11 cellular contexts compared by ENCODE assay signal in the genomic region with DNA sequence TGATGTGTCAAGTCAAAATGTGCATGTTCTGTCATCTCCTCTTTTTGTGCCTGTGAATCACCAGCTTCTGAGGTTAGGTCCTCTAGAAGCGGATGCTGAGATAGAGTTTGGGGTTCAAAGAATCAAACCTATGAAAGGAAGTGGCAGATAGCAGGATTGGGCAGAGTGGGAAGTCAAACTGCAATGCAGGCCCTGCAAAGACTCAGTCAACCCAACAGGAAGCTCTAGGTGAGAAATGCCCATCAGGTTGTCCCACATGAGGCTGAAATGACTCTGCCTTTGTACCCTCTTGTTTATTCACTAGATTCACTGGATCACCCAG. TPM values are rescaled to one million over a fixed set of nuclear protein-coding genes. Genes with fewer than 3 reads are reported as not detected.
DNase-seq lines count a peak whose midpoint lies in the region; ATAC-seq and TF ChIP-seq lines count a peak whose summit lies in the region.
"Had no signal": no experiment of that assay in that cellular context is flagged by ENCODE, and none has a peak within 500 bp of the region (broad histone marks: within the 10 kb centered on the region; RNA-seq: fewer than 3 reads in every experiment).

No MANE protein-coding gene starts in this region.

- intact Hi-C loops in aorta (cut with DNase I) = no loop called here

- H3K36me3 Mint-ChIP-seq in activated CD4-positive, alpha-beta memory T cell treated with anti-CD3 and anti-CD28 coated beads, Interleukin-2, amount 10 ng/mL, durations not matched to agents 7 days and 5 days (ENCODE audit: low read depth) = no peaks in the 10 kb centered on the region
- no peaks in the 10 kb centered on the region for H3K36me3 Mint-ChIP-seq in endothelial cell (ENCODE audit: low read depth, unreplicated experiment)

- H4K20me1 ChIP-seq in hepatocyte (ENCODE audit: insufficient read depth, poor library complexity, severe bottlenecking) = no peaks in the 10 kb centered on the region

- ATAC-seq in HG03097 (IDR thresholded peaks at IDR 0.05; ENCODE audit: low FRiP score, unreplicated experiment) (peak; percentile 46), aorta (ENCODE audit: low FRiP score) (no peak), GM21576 (IDR thresholded peaks at IDR 0.05; ENCODE audit: unreplicated experiment) (no peak)

- H3K4me3 ChIP-seq in hepatocyte (no peak overlapping the region), aorta (ENCODE audit: low read length in 2 of 2) (no peak overlapping the region)

- no peaks in the 10 kb centered on the region for H3K9me3 ChIP-seq in hepatocyte (ENCODE audit: low read depth)
- no peaks in the 10 kb centered on the region for H3K9me3 ChIP-seq in aorta (ENCODE audit: control insufficient read depth, low read length)

- no peak overlapping the region for H2AFZ ChIP-seq in hepatocyte

- H3K9me3 Mint-ChIP-seq in activated CD4-positive, alpha-beta memory T cell treated with anti-CD3 and anti-CD28 coated beads, Interleukin-2, amount 10 ng/mL, durations not matched to agents 7 days and 5 days = no peaks in the 10 kb centered on the region
- H3K9me3 Mint-ChIP-seq in endothelial cell (ENCODE audit: unreplicated experiment) = no peaks in the 10 kb centered on the region

- WGBS in hepatocyte (ENCODE audit: low lambda C conversion rate, missing lambda C conversion rate) = 92% methylated on average over 1 of the region's 1 CpG
- WGBS in aorta, 2 donors = 90 to 96% methylated on average over 1 of the region's 1 CpG

- peaks cover 16% of the 10 kb centered on the region for H3K4me1 ChIP-seq in hepatocyte (ENCODE audit: insufficient read depth)
- H3K4me1 ChIP-seq in aorta (ENCODE audit: control insufficient read depth in 1 of 2, insufficient read depth in 2 of 2, low read length in 2 of 2) = no peaks in the 10 kb centered on the region

- H3K27me3 ChIP-seq in hepatocyte (no peaks in the 10 kb centered on the region), aorta (ENCODE audit: control insufficient read depth in 1 of 2, insufficient read depth in 2 of 2, low read length in 1 of 2) (no peaks in the 10 kb centered on the region)

- H3K4me3 Mint-ChIP-seq in activated CD4-positive, alpha-beta memory T cell treated with anti-CD3 and anti-CD28 coated beads, Interleukin-2, amount 10 ng/mL, durations not matched to agents 7 days and 5 days = peak overlapping the region; percentile 53
- no peak overlapping the region for H3K4me3 Mint-ChIP-seq in endothelial cell (ENCODE audit: unreplicated experiment)

- H3K36me3 ChIP-seq in hepatocyte (replicated peaks; ENCODE audit: insufficient read depth, low read depth) = no peaks in the 10 kb centered on the region
- no peaks in the 10 kb centered on the region for H3K36me3 ChIP-seq in aorta (ENCODE audit: control insufficient read depth in 1 of 2, insufficient read depth in 2 of 2, low read length in 1 of 2)

- H3K27ac ChIP-seq in hepatocyte = peak overlapping the region; percentile 93
- no peak overlapping the region for H3K27ac ChIP-seq in aorta (ENCODE audit: low read depth in 1 of 2, low read length in 2 of 2)
- H3K27ac ChIP-seq: C4-2B had no signal

- POLR2A ChIA-PET in activated CD4-positive, alpha-beta memory T cell treated with anti-CD3 and anti-CD28 coated beads, Interleukin-2, amount 10 ng/mL, durations not matched to agents 7 days and 5 days (lab: Charles Lee) = interaction anchor here (0.7 to 5.5 kb wide), 24 partner anchors 8 to 220 kb away, joined by 3 to 75 read pairs (median 4); partner anchors contain the start of genes FBXO33, GEMIN2, PNN and SEC23A

- peaks cover 57% of the 10 kb centered on the region for H3K4me1 Mint-ChIP-seq in activated CD4-positive, alpha-beta memory T cell treated with anti-CD3 and anti-CD28 coated beads, Interleukin-2, amount 10 ng/mL, durations not matched to agents 7 days and 5 days
- peaks cover 26% of the 10 kb centered on the region for H3K4me1 Mint-ChIP-seq in endothelial cell (ENCODE audit: unreplicated experiment)

- H3K4me2 ChIP-seq in hepatocyte = no peak overlapping the region

- H3K79me2 ChIP-seq in hepatocyte = no peaks in the 10 kb centered on the region

- DNase-seq in CD1c-positive myeloid dendritic cell (ENCODE audit: extremely low spot score) (peak; percentile 11), hepatocyte (ENCODE audit: low spot score) (no peak), DMS153 (lab: John Stamatoyannopoulos, UW) (no peak), endothelial cell (ENCODE audit: low spot score) (no peak), aorta (no peak)
- peak; percentile 83 for DNase-seq in activated CD4-positive, alpha-beta memory T cell treated with anti-CD3 and anti-CD28 coated beads, Interleukin-2, amount 10 ng/mL, durations not matched to agents 7 days and 5 days
- DNase-seq: anterior cingulate cortex, mammary epithelial cell had no signal

- H3K27ac Mint-ChIP-seq in activated CD4-positive, alpha-beta memory T cell treated with anti-CD3 and anti-CD28 coated beads, Interleukin-2, amount 10 ng/mL, durations not matched to agents 7 days and 5 days = peak overlapping the region; percentile 96
- H3K27ac Mint-ChIP-seq in endothelial cell (ENCODE audit: unreplicated experiment) = no peak overlapping the region

- CTCF ChIA-PET in activated CD4-positive, alpha-beta memory T cell treated with anti-CD3 and anti-CD28 coated beads, Interleukin-2, amount 10 ng/mL, durations not matched to agents 7 days and 5 days (lab: Charles Lee) = interaction anchor here (0.6 to 5.1 kb wide), 8 partner anchors 21 to 202 kb away, joined by 3 to 48 read pairs (median 5); partner anchors contain the start of genes FBXO33 and TRAPPC6B

- TF ChIP-seq CTCF in hepatocyte (IDR thresholded peaks at IDR 0.05; ENCODE audit: poor library complexity) = no peak
- no peak for TF ChIP-seq CTCF in endothelial cell (IDR thresholded peaks at IDR 0.05; ENCODE audit: unreplicated experiment)

- H3K27me3 Mint-ChIP-seq in activated CD4-positive, alpha-beta memory T cell treated with anti-CD3 and anti-CD28 coated beads, Interleukin-2, amount 10 ng/mL, durations not matched to agents 7 days and 5 days = no peaks in the 10 kb centered on the region
- peaks cover 3% of the 10 kb centered on the region for H3K27me3 Mint-ChIP-seq in endothelial cell (ENCODE audit: unreplicated experiment)

- H3K9me2 ChIP-seq in hepatocyte (replicated peaks; ENCODE audit: insufficient read depth) = no peaks in the 10 kb centered on the region

RNA-seq across cellular contexts. Expression of gene MIA2, which starts 4.5 kb away (rescaled TPM):
- total RNA-seq in activated CD4-positive, alpha-beta memory T cell treated with anti-CD3 and anti-CD28 coated beads, Interleukin-2, amount 10 ng/mL, durations not matched to agents 7 days and 5 days = 10 to 100 TPM; 30.8 to 33.0 TPM
- total RNA-seq in hepatocyte = 86.0 and 93.6 TPM in 2 replicates
- 43.9 and 45.9 TPM in 2 replicates for polyA plus RNA-seq in hepatocyte
- total RNA-seq in endothelial cell (ENCODE audit: unreplicated experiment) = 19.8 TPM
- total RNA-seq in aorta = 10 to 100 TPM; 25.2 to 26.7 TPM
- polyA plus RNA-seq in aorta = 10 to 100 TPM; 13.5 to 14.3 TPM

RNA-seq across cellular contexts. Expression of gene PNN, which starts 54.1 kb away (rescaled TPM):
- 10 to 100 TPM; 75.0 to 75.3 TPM for total RNA-seq in activated CD4-positive, alpha-beta memory T cell treated with anti-CD3 and anti-CD28 coated beads, Interleukin-2, amount 10 ng/mL, durations not matched to agents 7 days and 5 days
- total RNA-seq in hepatocyte (30.9 and 34.8 TPM in 2 replicates), endothelial cell (ENCODE audit: unreplicated experiment) (128 TPM), aorta (10 to 100 TPM; 53.2 to 56.9 TPM)
- polyA plus RNA-seq in hepatocyte (49.3 and 89.1 TPM in 2 replicates), aorta (10 to 100 TPM; 27.8 to 59.1 TPM)

RNA-seq across cellular contexts. Expression of gene TRAPPC6B, which starts 59.0 kb away (rescaled TPM):
- total RNA-seq in activated CD4-positive, alpha-beta memory T cell treated with anti-CD3 and anti-CD28 coated beads, Interleukin-2, amount 10 ng/mL, durations not matched to agents 7 days and 5 days = 10 to 100 TPM; 31.9 to 37.3 TPM
- 27.2 and 30.3 TPM in 2 replicates for total RNA-seq in hepatocyte
- polyA plus RNA-seq in hepatocyte = 12.4 and 14.3 TPM in 2 replicates
- total RNA-seq in endothelial cell (ENCODE audit: unreplicated experiment) = 28.5 TPM
- 10 to 100 TPM; 27.0 to 30.4 TPM for total RNA-seq in aorta
- polyA plus RNA-seq in aorta = 10 to 100 TPM; 18.0 to 18.2 TPM

Comparison
In these comparisons a context has a peak if more than half of its experiments do, and no peak if none do; other contexts are left out.
1. DNase-seq: peak in CD1c-positive myeloid dendritic cell (single experiment) and activated CD4-positive, alpha-beta memory T cell treated with anti-CD3 and anti-CD28 coated beads, Interleukin-2, amount 10 ng/mL, durations not matched to agents 7 days and 5 days (single experiment); none in hepatocyte (single experiment), DMS153 (single experiment), endothelial cell (single experiment) and aorta (0 of 2).